In the genomic region with DNA sequence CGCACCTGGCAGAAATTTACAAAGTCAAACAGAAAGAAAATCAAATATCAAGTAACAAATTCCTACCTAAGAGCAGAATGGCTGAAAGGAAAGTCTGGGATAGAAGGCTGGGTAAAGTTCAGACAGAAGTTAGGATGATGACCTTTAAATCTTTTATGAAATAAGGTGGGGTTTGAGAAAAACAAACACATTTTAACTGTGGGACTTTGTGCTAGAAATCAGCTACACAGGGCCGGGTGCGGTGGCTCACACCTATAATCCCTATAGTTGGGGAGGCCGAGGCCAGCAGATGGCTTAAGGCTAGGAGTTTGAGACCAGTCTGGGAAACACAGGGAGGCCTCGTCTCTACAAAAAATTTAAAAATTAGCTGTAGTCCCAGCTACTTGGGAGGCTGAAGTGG, we compare ENCODE assay signal across 24 cellular contexts.
"Had no signal": no experiment of that assay in that cellular context is flagged by ENCODE, and none has a peak within 500 bp of the region (broad histone marks: within the 10 kb centered on the region; RNA-seq: fewer than 3 reads in every experiment).

No MANE protein-coding gene starts in this region.

- H3K9me3 ChIP-seq: adrenal gland, ascending aorta, heart right ventricle, neutrophil, sigmoid colon, uterus had no signal

- H3K27me3 ChIP-seq: adrenal gland, ascending aorta, cardiac muscle cell, heart right ventricle, neutrophil, sigmoid colon, uterus had no signal

- H3K9me3 Mint-ChIP-seq: activated naive CD4-positive, alpha-beta T cell treated with anti-CD3 and anti-CD28 coated beads for 36 hours; activated naive CD8-positive, alpha-beta T cell treated with anti-CD3 and anti-CD28 coated beads for 36 hours; brain; nephron had no signal

- H3K36me3 ChIP-seq: neutrophil, uterus had no signal

- H3K4me3 ChIP-seq: adrenal gland, ascending aorta, cardiac muscle cell, heart right ventricle, sigmoid colon, smooth muscle cell, uterus had no signal

- H3K4me1 ChIP-seq: uterus had no signal

- H3K27me3 Mint-ChIP-seq: activated naive CD8-positive, alpha-beta T cell treated with anti-CD3 and anti-CD28 coated beads for 36 hours; brain; progenitor cell of endocrine pancreas had no signal

- DNase-seq: activated CD4-positive, alpha-beta T cell treated with anti-CD3 and anti-CD28 coated beads for 4 hours; activated CD4-positive, alpha-beta T cell treated with anti-CD3 and anti-CD28 coated beads, Interleukin-2, amount 50 U/mL, for 48 hours; activated CD8-positive, alpha-beta memory T cell treated with anti-CD3 and anti-CD28 coated beads for 24 hours; activated effector memory CD4-positive, alpha-beta T cell treated with anti-CD3 and anti-CD28 coated beads, Interleukin-2, amount 50 U/mL, for 16 hours; activated naive CD4-positive, alpha-beta T cell treated with anti-CD3 and anti-CD28 coated beads for 36 hours; activated naive CD8-positive, alpha-beta T cell treated with anti-CD3 and anti-CD28 coated beads for 36 hours; cortex of kidney; heart right ventricle; midbrain; retina; sigmoid colon; stimulated activated CD4-positive, alpha-beta T cell treated with anti-CD3 and anti-CD28 coated beads, Interleukin-1b, Interleukin-23, amount 100 ng/mL, for 48 hours; stimulated activated naive CD4-positive, alpha-beta T cell treated with Interleukin-2 at 50 U/mL for 16 hours; trophoblast cell; uterus had no signal

- H3K27ac ChIP-seq: adrenal gland, ascending aorta, cardiac muscle cell, neutrophil, uterus, VCaP had no signal

- ATAC-seq: heart right ventricle had no signal

- H3K4me3 Mint-ChIP-seq: activated naive CD4-positive, alpha-beta T cell treated with anti-CD3 and anti-CD28 coated beads for 36 hours; activated naive CD8-positive, alpha-beta T cell treated with anti-CD3 and anti-CD28 coated beads for 36 hours; brain; nephron had no signal

- H3K27ac Mint-ChIP-seq: activated naive CD4-positive, alpha-beta T cell treated with anti-CD3 and anti-CD28 coated beads for 36 hours; nephron; progenitor cell of endocrine pancreas had no signal
